Comparison of ENCODE assay signal across 8 cellular contexts in genomic region chr10:100996678-100997363, GRCh38. TPM values are rescaled to one million over a fixed set of nuclear protein-coding genes. Genes with fewer than 3 reads are reported as not detected.
DNase-seq lines count a peak whose midpoint lies in the region; ATAC-seq and TF ChIP-seq lines count a peak whose summit lies in the region.

No MANE protein-coding gene starts in this region.

- peak overlapping the region in 1 of 2 donors; percentile 57 for H3K9ac ChIP-seq in liver (ENCODE audit: low read depth in 1 of 2, low read length in 2 of 2)

- H3K4me1 Mint-ChIP-seq in T-cell = peaks cover 24 to 32% (median 30%) of the 10 kb centered on the region in 3 donors

- TF ChIP-seq EP300 in stomach (IDR thresholded peaks at IDR 0.05) = no peak

- TF ChIP-seq POLR2A in stomach (IDR thresholded peaks at IDR 0.05) = no peak

- H3K27me3 ChIP-seq in liver (ENCODE audit: control insufficient read depth in 4 of 4, insufficient read depth in 4 of 4, low read length in 3 of 4) = no peaks in the 10 kb centered on the region
- no peaks in the 10 kb centered on the region for H3K27me3 ChIP-seq in stomach

- H3K4me3 ChIP-seq in liver (ENCODE audit: low read depth in 1 of 3, low read length in 3 of 3) (peak overlapping the region; percentile 68 to 81 (median 75)), stomach (peak overlapping the region; percentile 68 to 89 (median 88))

- H3K9me3 ChIP-seq in liver (ENCODE audit: control insufficient read depth in 4 of 4, low read length in 3 of 4) (no peaks in the 10 kb centered on the region), stomach (no peaks in the 10 kb centered on the region)

- H3K36me3 ChIP-seq in liver (ENCODE audit: control insufficient read depth in 4 of 4, insufficient read depth in 3 of 4, low read depth in 1 of 4, low read length in 3 of 4) (peaks cover 0 to 8% (median 0%) of the 10 kb centered on the region in 4 donors), stomach (peaks cover 14 to 23% (median 17%) of the 10 kb centered on the region in 4 donors)

- DNase-seq in EH (ENCODE audit: low read depth) (peak; percentile 23), T-cell (peak in 16 of 34 experiments; percentile 15 to 49 (median 25)), stomach (peak; percentile 49), GOT3 (lab: John Stamatoyannopoulos, UW) (no peak), HT-29 (ENCODE audit: low spot score) (no peak)
- peak; percentile 38 for DNase-seq in central memory CD4-positive, alpha-beta T cell

- ATAC-seq in HG03159 (IDR thresholded peaks at IDR 0.05; ENCODE audit: unreplicated experiment) (peak; percentile 16), T-cell (replicated peaks in 1 of 4) (peak; percentile 26 to 36 (median 30))

- no peak for TF ChIP-seq CTCF in liver (IDR thresholded peaks at IDR 0.05; ENCODE audit: low read depth, low read length, missing input control)
- no peak for TF ChIP-seq CTCF in stomach (IDR thresholded peaks at IDR 0.05)

- H3K27ac ChIP-seq in liver (ENCODE audit: low read depth in 1 of 2, low read length in 2 of 2) = peak overlapping the region; percentile 94
- peak overlapping the region; percentile 97 to 100 (median 100) for H3K27ac ChIP-seq in stomach

- H3K27me3 Mint-ChIP-seq in T-cell = no peaks in the 10 kb centered on the region

- H3K36me3 Mint-ChIP-seq in T-cell = peaks cover 4% of the 10 kb centered on the region

- peak overlapping the region; percentile 95 to 97 for H3K27ac Mint-ChIP-seq in T-cell

- intact Hi-C loops in stomach (cut with DNase I; ENCODE audit: low total_unique reads) = no loop called here

- POLR2A ChIA-PET in T-cell (lab: Charles Lee) = no interaction called here

- CTCF ChIA-PET in T-cell (lab: Charles Lee) = interaction anchor here (0.5 to 2.6 kb wide), 7 partner anchors 9 to 488 kb away, joined by 3 to 11 read pairs (median 5); partner anchors contain the start of genes MRPL43 (in 2 of the 2) and TWNK (in 2 of the 2)

- 5% methylated on average over 46 of the region's 46 CpGs for WGBS in liver
- 2 to 6% (median 4%) methylated on average over 14 to 46 of the region's 46 CpGs for WGBS in stomach, 5 donors

- H3K9me3 Mint-ChIP-seq in T-cell = no peaks in the 10 kb centered on the region

- H3K4me3 Mint-ChIP-seq in T-cell = peak overlapping the region; percentile 80 to 95 (median 92)

- no peak for TF ChIP-seq RAD21 in liver (IDR thresholded peaks at IDR 0.05)

- peaks cover 0 to 30% (median 17%) of the 10 kb centered on the region in 4 donors for H3K4me1 ChIP-seq in liver (ENCODE audit: control insufficient read depth in 4 of 4, insufficient read depth in 4 of 4, low read length in 3 of 4)
- peaks cover 36 to 51% (median 41%) of the 10 kb centered on the region in 4 donors for H3K4me1 ChIP-seq in stomach

TF ChIP-seq in liver, 16 proteins besides CTCF, POLR2A, EP300 and RAD21:
- no peak for TF ChIP-seq NR2F2 (IDR thresholded peaks at IDR 0.05)
- no peak for TF ChIP-seq RXRA (IDR thresholded peaks at IDR 0.05)
- no peak for TF ChIP-seq SP1 (IDR thresholded peaks at IDR 0.05)
- no peak for TF ChIP-seq FOXA2 (IDR thresholded peaks at IDR 0.05)

RNA-seq across cellular contexts. Expression of gene LZTS2, which starts 2.8 kb away (rescaled TPM):
- total RNA-seq in T-cell (10 to 100 TPM; 16.4 to 39.5 (median 35.4) TPM), liver (10 to 100 TPM in 1 of 2 donors, 1 to 10 TPM in 1; 9.9 to 10.3 TPM), stomach (10 to 100 TPM; 41.2 to 70.7 (median 52.5) TPM)
- polyA plus RNA-seq in liver (1 to 10 TPM; 2.1 to 9.2 TPM), stomach (10 to 100 TPM; 34.7 to 58.2 (median 39.1) TPM)
- total RNA-seq in HT-29 (2014; rRNA removed; shearing (Covaris generic)) = 154 and 172 TPM in 2 replicates

RNA-seq across cellular contexts. Expression of gene TWNK, which starts 9.5 kb away (rescaled TPM):
- total RNA-seq in T-cell = 10 to 100 TPM in 3 of 5 donors, 1 to 10 TPM in 2; 5.3 to 20.2 (median 16.9) TPM
- total RNA-seq in liver = 1 to 10 TPM; 4.1 to 4.8 TPM
- 1 to 10 TPM; 1.6 to 6.2 TPM for polyA plus RNA-seq in liver
- total RNA-seq in stomach = 10 to 100 TPM in 2 of 5 donors, 1 to 10 TPM in 2, not detected in 1; 4.2 to 30.8 (median 18.0) TPM
- polyA plus RNA-seq in stomach = 1 to 10 TPM; 2.3 to 4.8 (median 4.7) TPM
- 15.9 and 18.8 TPM in 2 replicates for total RNA-seq in HT-29 (2014; rRNA removed; shearing (Covaris generic))

RNA-seq across cellular contexts. Expression of gene MRPL43, which starts 9.5 kb away (rescaled TPM):
- total RNA-seq in T-cell (10 to 100 TPM; 36.2 to 67.6 (median 60.4) TPM), liver (10 to 100 TPM; 30.5 to 53.3 TPM), stomach (100 to 1,000 TPM in 1 of 5 donors, 10 to 100 TPM in 4; 29.9 to 243 (median 93.3) TPM)
- polyA plus RNA-seq in liver (10 to 100 TPM; 62.4 to 76.0 TPM), stomach (100 to 1,000 TPM in 1 of 3 donors, 10 to 100 TPM in 2; 91.2 to 131 (median 98.6) TPM)
- 141 and 174 TPM in 2 replicates for total RNA-seq in HT-29 (2014; rRNA removed; shearing (Covaris generic))

RNA-seq across cellular contexts. Expression of gene SEMA4G, which starts 27.5 kb away (rescaled TPM):
- total RNA-seq in T-cell (1 to 10 TPM; 1.1 to 2.8 (median 1.4) TPM), liver (10 to 100 TPM; 13.9 to 20.7 TPM), stomach (10 to 100 TPM in 3 of 5 donors, 1 to 10 TPM in 2; 7.6 to 96.3 (median 25.5) TPM)
- polyA plus RNA-seq in liver (10 to 100 TPM; 39.7 to 56.0 TPM), stomach (1 to 10 TPM; 5.1 to 6.2 (median 6.1) TPM)
- 24.6 and 29.6 TPM in 2 replicates for total RNA-seq in HT-29 (2014; rRNA removed; shearing (Covaris generic))

RNA-seq across cellular contexts. Expression of gene PDZD7, which starts 34.1 kb away (rescaled TPM):
- total RNA-seq in T-cell = 1 to 10 TPM; 1.7 to 2.7 (median 2.3) TPM
- under 1 TPM in 1 of 2 donors, not detected in 1; 0.09 TPM for total RNA-seq in liver
- polyA plus RNA-seq in liver = under 1 TPM; 0.06 to 0.07 TPM
- 1 to 10 TPM in 1 of 5 donors, not detected in 4; 2.4 TPM for total RNA-seq in stomach
- polyA plus RNA-seq in stomach = under 1 TPM; 0.20 to 0.76 (median 0.75) TPM
- 6.3 and 7.4 TPM in 2 replicates for total RNA-seq in HT-29 (2014; rRNA removed; shearing (Covaris generic))

Comparison
In these comparisons a context has a peak if more than half of its experiments do, and no peak if none do; other contexts are left out.
1. DNase-seq: peak in EH (single experiment), central memory CD4-positive, alpha-beta T cell (single experiment) and stomach (single experiment); none in GOT3 (single experiment) and HT-29 (single experiment).